In the genomic region with DNA sequence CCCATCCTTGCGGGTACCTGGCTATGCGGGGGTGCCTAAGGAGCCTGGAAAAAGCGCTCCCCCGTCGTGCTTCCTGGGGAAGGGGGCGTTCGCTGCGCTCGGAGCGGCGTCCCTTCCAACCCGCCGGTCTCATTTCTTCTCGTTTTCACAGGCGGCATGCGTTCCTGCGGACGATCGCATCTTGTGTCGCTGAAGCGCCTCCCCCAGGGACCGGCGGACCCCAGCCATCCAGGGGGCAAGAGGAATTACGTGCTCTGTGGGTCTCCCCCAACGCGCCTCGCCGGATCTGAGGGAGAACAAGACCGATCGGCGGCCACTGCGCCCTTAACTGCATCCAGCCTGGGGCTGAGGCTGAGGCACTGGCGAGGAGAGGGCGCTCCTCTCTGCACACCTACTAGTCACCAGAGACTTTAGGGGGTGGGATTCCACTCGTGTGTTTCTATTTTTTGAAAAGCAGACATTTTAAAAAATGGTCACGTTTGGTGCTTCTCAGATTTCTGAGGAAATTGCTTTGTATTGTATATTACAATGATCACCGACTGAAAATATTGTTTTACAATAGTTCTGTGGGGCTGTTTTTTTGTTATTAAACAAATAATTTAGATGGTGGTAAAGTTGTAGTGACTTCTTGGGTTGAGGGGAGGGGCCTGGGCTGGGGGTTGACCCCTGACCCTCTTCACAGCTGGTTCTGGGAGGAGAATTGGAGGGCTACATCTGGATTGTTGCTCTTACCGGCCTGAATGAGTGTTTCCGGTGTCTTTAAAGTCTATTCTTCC, we compare ENCODE assay signal across 8 cellular contexts. TPM values are rescaled to one million over a fixed set of nuclear protein-coding genes. Genes with fewer than 3 reads are reported as not detected.
DNase-seq lines count a peak whose midpoint lies in the region; ATAC-seq and TF ChIP-seq lines count a peak whose summit lies in the region.

No MANE protein-coding gene starts in this region.

- H3K27ac ChIP-seq in CD4-positive, alpha-beta T cell (ENCODE audit: low read depth, low read length): no peak overlapping the region
- H3K27ac ChIP-seq in KMS-11 (peak overlapping the region; percentile 85), right atrium auricular region (peak overlapping the region; percentile 90 to 93)

- H3K36me3 ChIP-seq in KMS-11 (ENCODE audit: insufficient read depth): no peaks in the 10 kb centered on the region
- H3K36me3 ChIP-seq in right atrium auricular region: peaks cover 16% of the 10 kb centered on the region

- peaks cover 5% of the 10 kb centered on the region for H3K36me3 Mint-ChIP-seq in CD4-positive, alpha-beta T cell (ENCODE audit: low read depth)

- peak overlapping the region; percentile 17 for H3K27ac Mint-ChIP-seq in CD4-positive, alpha-beta T cell

- H3K4me1 Mint-ChIP-seq in CD4-positive, alpha-beta T cell (ENCODE audit: low read depth): peaks cover 25% of the 10 kb centered on the region

- H2AFZ ChIP-seq in KMS-11 (ENCODE audit: low read depth): peak overlapping the region; percentile 60; the same call in 1 of the 2 replicates

- ATAC-seq in CD4-positive, alpha-beta T cell (ENCODE audit: poor library complexity): no peak
- ATAC-seq in sciatic nerve: no peak
- ATAC-seq in GM19324 (IDR thresholded peaks at IDR 0.05; ENCODE audit: low FRiP score, unreplicated experiment): no peak

- no peak overlapping the region for H3K4me3 ChIP-seq in KMS-11 (IDR thresholded peaks at IDR 0.05; ENCODE audit: insufficient read depth, low read depth, low read length)
- peak overlapping the region; percentile 63 to 79 for H3K4me3 ChIP-seq in right atrium auricular region

- H3K4me1 ChIP-seq in KMS-11 (ENCODE audit: low read depth, poor library complexity, severe bottlenecking): peaks cover 60% of the 10 kb centered on the region
- peaks cover 0 to 50% of the 10 kb centered on the region in 2 donors for H3K4me1 ChIP-seq in right atrium auricular region

- peak in 3 of 10 experiments; percentile 8 to 36 (median 10) for DNase-seq in CD4-positive, alpha-beta T cell
- peak; percentile 13 for DNase-seq in activated naive CD4-positive, alpha-beta T cell treated with anti-CD3 and anti-CD28 coated beads, Interleukin-2, amount 50 U/mL, for 16 hours
- DNase-seq in right atrium auricular region (ENCODE audit: low spot score) (no peak), sciatic nerve (ENCODE audit: low spot score) (peak; percentile 72), NCI-H2081 treated with DMSO at 0.1 percent for 48 hours (lab: John Stamatoyannopoulos, UW) (no peak), mesenteric fat pad (ENCODE audit: low spot score) (no peak)

- H3K4me2 ChIP-seq in KMS-11: peak overlapping the region; percentile 91

- intact Hi-C loops in CD4-positive, alpha-beta T cell (cut with DNase I, micrococcal nuclease): loop anchor here (1.0 to 5.0 kb wide), 2 partner anchors 33 to 116 kb away; partner anchors contain the start of gene BCL2L1 (in 1 of the 2)
- intact Hi-C loops in sciatic nerve (cut with DNase I): no loop called here

- peak overlapping the region; percentile 76 for H3K9ac ChIP-seq in KMS-11

- POLR2A ChIA-PET in CD4-positive, alpha-beta T cell (lab: Charles Lee): interaction anchor here (1.1 to 3.0 kb wide), 5 partner anchors 33 to 118 kb away, joined by 6 to 57 read pairs (median 13); no protein-coding TSS in a partner anchor

- no peaks in the 10 kb centered on the region for H4K20me1 ChIP-seq in KMS-11 (ENCODE audit: insufficient read depth)

- no peaks in the 10 kb centered on the region for H3K9me3 Mint-ChIP-seq in CD4-positive, alpha-beta T cell

- no peak for TF ChIP-seq CTCF in CD4-positive, alpha-beta T cell (IDR thresholded peaks at IDR 0.05)
- no peak for TF ChIP-seq CTCF in KMS-11 (conservative IDR thresholded peaks at IDR 0.05; ENCODE audit: low read depth, low read length)
- no peak for TF ChIP-seq CTCF in right atrium auricular region (IDR thresholded peaks at IDR 0.05)

- no peaks in the 10 kb centered on the region for H3K9me3 ChIP-seq in CD4-positive, alpha-beta T cell (ENCODE audit: control insufficient read depth, low read length)
- H3K9me3 ChIP-seq in right atrium auricular region: no peaks in the 10 kb centered on the region

- CTCF ChIA-PET in CD4-positive, alpha-beta T cell (lab: Charles Lee): interaction anchor here (1.0 to 8.9 kb wide), 8 partner anchors 36 to 118 kb away, joined by 3 to 347 read pairs (median 6); partner anchors contain the start of gene HM13

- peak overlapping the region; percentile 94 for H3K4me3 Mint-ChIP-seq in CD4-positive, alpha-beta T cell

- peaks cover 63% of the 10 kb centered on the region for H3K27me3 Mint-ChIP-seq in CD4-positive, alpha-beta T cell

- peaks cover 16% of the 10 kb centered on the region for H3K79me2 ChIP-seq in KMS-11 (ENCODE audit: insufficient read depth, low read depth)

- peaks cover 43% of the 10 kb centered on the region for H3K27me3 ChIP-seq in CD4-positive, alpha-beta T cell (ENCODE audit: control insufficient read depth, insufficient read depth, low read length)
- no peaks in the 10 kb centered on the region for H3K27me3 ChIP-seq in KMS-11 (ENCODE audit: insufficient read depth, low read depth)
- H3K27me3 ChIP-seq in right atrium auricular region: no peaks in the 10 kb centered on the region

RNA-seq across cellular contexts. Expression of gene ID1, which starts 1.0 kb away (rescaled TPM):
- total RNA-seq in CD4-positive, alpha-beta T cell: 10 to 100 TPM; 22.8 to 24.2 TPM
- total RNA-seq in right atrium auricular region: 100 to 1,000 TPM; 450 to 815 TPM
- 373 TPM for total RNA-seq in sciatic nerve
- 223 TPM for total RNA-seq in mesenteric fat pad

RNA-seq across cellular contexts. Expression of gene COX4I2, which starts 31.6 kb away (rescaled TPM):
- not detected for total RNA-seq in CD4-positive, alpha-beta T cell
- total RNA-seq in right atrium auricular region (1 to 10 TPM; 6.8 to 9.0 TPM), sciatic nerve (8.3 TPM), mesenteric fat pad (2.3 TPM)

Comparison
In these comparisons a context has a peak if more than half of its experiments do, and no peak if none do; other contexts are left out.
1. DNase-seq: peak in activated naive CD4-positive, alpha-beta T cell treated with anti-CD3 and anti-CD28 coated beads, Interleukin-2, amount 50 U/mL, for 16 hours (single experiment) and sciatic nerve (single experiment); none in right atrium auricular region (single experiment), NCI-H2081 treated with DMSO at 0.1 percent for 48 hours (single experiment) and mesenteric fat pad (single experiment).